In the genomic region with DNA sequence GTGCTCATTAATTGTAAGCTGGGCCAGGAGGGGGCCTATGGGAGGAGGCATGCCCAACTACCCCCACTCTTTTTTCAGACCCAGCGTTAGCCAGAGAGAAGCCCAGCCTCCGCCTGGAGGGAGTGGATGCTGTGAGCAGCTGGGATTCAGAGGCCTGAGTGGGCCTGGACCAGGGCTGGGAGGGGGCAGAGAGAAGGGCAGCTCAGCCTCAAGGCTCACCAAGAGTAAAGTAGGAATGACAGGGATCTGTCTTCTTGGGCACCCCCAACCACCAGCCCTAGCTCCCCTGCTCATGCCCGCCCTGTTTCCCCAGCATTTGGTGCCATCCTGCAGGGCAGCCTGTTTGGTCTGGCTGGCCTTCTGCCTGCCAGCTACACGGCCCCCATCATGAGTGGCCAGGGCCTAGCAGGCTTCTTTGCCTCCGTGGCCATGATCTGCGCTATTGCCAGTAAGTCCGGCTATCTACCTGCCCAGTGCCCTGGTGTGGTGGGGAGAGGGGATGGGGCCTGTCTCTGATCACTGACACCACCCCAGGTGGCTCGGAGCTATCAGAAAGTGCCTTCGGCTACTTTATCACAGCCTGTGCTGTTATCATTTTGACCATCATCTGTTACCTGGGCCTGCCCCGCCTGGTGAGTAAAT, we compare ENCODE assay signal across 14 cellular contexts. TPM values are rescaled to one million over a fixed set of nuclear protein-coding genes. Genes with fewer than 3 reads are reported as not detected.
"Had no signal": no experiment of that assay in that cellular context is flagged by ENCODE, and none has a peak within 500 bp of the region (broad histone marks: within the 10 kb centered on the region; RNA-seq: fewer than 3 reads in every experiment).

No MANE protein-coding gene starts in this region.

- H3K4me3 ChIP-seq: hepatocyte, lung, smooth muscle cell, upper lobe of left lung had no signal

- H3K27me3 ChIP-seq: hepatocyte, upper lobe of left lung had no signal

- ATAC-seq: naive thymus-derived CD8-positive, alpha-beta T cell had no signal

- DNase-seq: activated effector memory CD4-positive, alpha-beta T cell treated with Interleukin-2 at 50 U/mL for 16 hours; activated T-cell treated with anti-CD3 and anti-CD28 coated beads, Interleukin-2, amount 50 U/mL, for 24 hours; amniotic stem cell; foreskin melanocyte; kidney; naive thymus-derived CD8-positive, alpha-beta T cell; occipital lobe; substantia nigra; T-helper 2 cell had no signal

- H3K27ac ChIP-seq: hepatocyte, upper lobe of left lung had no signal

- H3K4me2 ChIP-seq: hepatocyte, smooth muscle cell had no signal

- H2AFZ ChIP-seq: hepatocyte had no signal

- H3K9me3 ChIP-seq: upper lobe of left lung had no signal

- H3K79me2 ChIP-seq: hepatocyte had no signal

- FAIRE-seq: endothelial cell of umbilical vein, kidney had no signal

RNA-seq across cellular contexts. Expression of a gene that starts 13.4 kb away (rescaled TPM):
- total RNA-seq: endothelial cell of umbilical vein; hepatocyte; lung; naive thymus-derived CD8-positive, alpha-beta T cell; occipital lobe; smooth muscle cell had no signal
- polyA plus RNA-seq: hepatocyte; naive thymus-derived CD8-positive, alpha-beta T cell; smooth muscle cell had no signal
